Comparison of ENCODE assay signal across 12 cellular contexts in genomic region chr20:38084425-38084951, GRCh38. TPM values are rescaled to one million over a fixed set of nuclear protein-coding genes. Genes with fewer than 3 reads are reported as not detected.
A peak's percentile ranks its signal among the peaks of the same experiment; 100 is the strongest.
DNase-seq lines count a peak whose midpoint lies in the region; TF ChIP-seq lines count a peak whose summit lies in the region.
"Had no signal": no experiment of that assay in that cellular context is flagged by ENCODE, and none has a peak within 500 bp of the region (broad histone marks: within the 10 kb centered on the region; RNA-seq: fewer than 3 reads in every experiment).

No MANE protein-coding gene starts in this region.

- CTCF ChIA-PET in MCF 10A (lab: Yijun Ruan, JAX), result interaction anchor here (5.4 to 6.1 kb wide), 3 partner anchors 11 to 138 kb away, joined by 46 to 75 read pairs (median 49); no protein-coding TSS in a partner anchor

- no peaks in the 10 kb centered on the region for H3K9me3 ChIP-seq in esophagus (ENCODE audit: control insufficient read depth in 2 of 2, insufficient read depth in 1 of 2, low read depth in 1 of 2, low read length in 1 of 2)
- no peaks in the 10 kb centered on the region for H3K9me3 ChIP-seq in effector memory CD4-positive, alpha-beta T cell (ENCODE audit: control insufficient read depth, low read length)

- intact Hi-C loops in MCF 10A (cut with micrococcal nuclease), result no loop called here

- H3K27me3 Mint-ChIP-seq in MCF 10A (ENCODE audit: insufficient read depth, unreplicated experiment) (no peaks in the 10 kb centered on the region), mesothelial cell of epicardium (ENCODE audit: low read depth) (no peaks in the 10 kb centered on the region)

- H3K36me3 Mint-ChIP-seq in MCF 10A (ENCODE audit: insufficient read depth, unreplicated experiment) (peaks cover 78% of the 10 kb centered on the region), mesothelial cell of epicardium (peaks cover 51% of the 10 kb centered on the region)

- peaks cover 0 to 4% of the 10 kb centered on the region in 2 donors for H3K4me1 ChIP-seq in esophagus (ENCODE audit: control insufficient read depth in 2 of 2, insufficient read depth in 2 of 2, low read length in 1 of 2)
- no peaks in the 10 kb centered on the region for H3K4me1 ChIP-seq in effector memory CD4-positive, alpha-beta T cell (ENCODE audit: control insufficient read depth, insufficient read depth, low read length, poor library complexity, severe bottlenecking)

- no peak overlapping the region for H3K4me3 Mint-ChIP-seq in MCF 10A (ENCODE audit: unreplicated experiment)
- peak overlapping the region; percentile 2 for H3K4me3 Mint-ChIP-seq in mesothelial cell of epicardium

- POLR2A ChIA-PET in MCF 10A (lab: Yijun Ruan, JAX), result interaction anchor here (0.6 to 2.5 kb wide), 2 partner anchors 9 to 29 kb away, joined by 5 to 11 read pairs; no protein-coding TSS in a partner anchor

- H3K27me3 ChIP-seq in esophagus (ENCODE audit: control insufficient read depth in 1 of 2, insufficient read depth in 2 of 2, low read length in 2 of 2), result no peaks in the 10 kb centered on the region
- H3K27me3 ChIP-seq in effector memory CD4-positive, alpha-beta T cell (replicated peaks; ENCODE audit: control insufficient read depth, insufficient read depth, low read length, poor library complexity, severe bottlenecking), result no peaks in the 10 kb centered on the region

- H3K4me1 Mint-ChIP-seq in MCF 10A (ENCODE audit: insufficient read depth, unreplicated experiment), result no peaks in the 10 kb centered on the region
- H3K4me1 Mint-ChIP-seq in mesothelial cell of epicardium, result peaks cover 45% of the 10 kb centered on the region

- peaks cover 6 to 11% of the 10 kb centered on the region in 2 donors for H3K36me3 ChIP-seq in esophagus (ENCODE audit: control insufficient read depth in 2 of 2, insufficient read depth in 2 of 2, low read length in 1 of 2)
- peaks cover 59% of the 10 kb centered on the region for H3K36me3 ChIP-seq in effector memory CD4-positive, alpha-beta T cell (ENCODE audit: control insufficient read depth, insufficient read depth, low read length)

- H3K27ac Mint-ChIP-seq in MCF 10A (ENCODE audit: low read depth, unreplicated experiment) (no peak overlapping the region), mesothelial cell of epicardium (peak overlapping the region; percentile 94)

- in situ Hi-C loops in T47D (cut with HindIII; ENCODE audit: low pct_unique_long_range_greater_than_20kb, low sequenced_read_pairs), result no loop called here

- H3K9me3 Mint-ChIP-seq in MCF 10A (ENCODE audit: unreplicated experiment) (no peaks in the 10 kb centered on the region), mesothelial cell of epicardium (peaks cover 19% of the 10 kb centered on the region)

- 46 to 54% methylated on average over 5 of the region's 5 CpGs for WGBS in esophagus, 2 donors

- DNase-seq in T47D (ENCODE audit: low read depth in 1 of 2, low spot score in 1 of 2) (peak; percentile 16 to 64), MCF 10A (ENCODE audit: unreplicated experiment) (no peak), mesothelial cell of epicardium (ENCODE audit: low spot score in 2 of 2, unreplicated experiment in 2 of 2) (no peak), ecto neural progenitor cell (ENCODE audit: low spot score) (no peak), Ammon's horn (ENCODE audit: low spot score) (no peak)
- no peak for DNase-seq in stimulated activated CD4-positive, alpha-beta T cell treated with anti-CD3 and anti-CD28 coated beads, Interleukin-1b, Interleukin-23, amount 100 ng/mL, for 48 hours
- DNase-seq in effector memory CD4-positive, alpha-beta T cell, result no peak
- DNase-seq: 8988T; activated CD4-positive, alpha-beta T cell treated with anti-CD3 and anti-CD28 coated beads, Interleukin-2, amount 50 U/mL, for 48 hours; NCI-H1092; stimulated activated CD4-positive, alpha-beta T cell treated with anti-CD3 and anti-CD28 coated beads, Interleukin-12 subunit alpha, Interleukin-12 subunit beta, amount 100 ng/mL, for 4 hours had no signal

- no peak overlapping the region for H3K4me3 ChIP-seq in esophagus (ENCODE audit: low read depth in 1 of 2, low read length in 2 of 2)
- no peak overlapping the region for H3K4me3 ChIP-seq in effector memory CD4-positive, alpha-beta T cell (ENCODE audit: insufficient read depth, low read depth, low read length, poor library complexity, severe bottlenecking)

- BruUV-seq in MCF 10A (replicated peaks; lab: Mats Ljungman, UMichigan), result no TSS peak

- TF ChIP-seq CTCF in MCF 10A (IDR thresholded peaks at IDR 0.05; ENCODE audit: unreplicated experiment) (no peak), mesothelial cell of epicardium (IDR thresholded peaks at IDR 0.05; ENCODE audit: unreplicated experiment) (no peak)

- H3K27ac ChIP-seq in esophagus (ENCODE audit: low read depth in 2 of 2, low read length in 1 of 2), result peak overlapping the region; percentile 25 to 76
- H3K27ac ChIP-seq in effector memory CD4-positive, alpha-beta T cell (ENCODE audit: insufficient read depth, low read length, poor library complexity, severe bottlenecking), result no peak overlapping the region

RNA-seq across cellular contexts. Expression of gene RPRD1B, which starts 50.9 kb away (rescaled TPM):
- total RNA-seq in MCF 10A (2022), result 42.6 and 53.0 TPM in 2 replicates
- 10 to 100 TPM in 1 of 2 donors, 1 to 10 TPM in 1; 4.9 to 10.2 TPM for polyA plus RNA-seq in esophagus
- total RNA-seq in mesothelial cell of epicardium, result 47.8 to 52.7 TPM (median 48.4 TPM) in 3 replicates

RNA-seq across cellular contexts. Expression of gene TTI1, which starts 51.2 kb away (rescaled TPM):
- total RNA-seq in MCF 10A (2022) (17.1 and 18.3 TPM in 2 replicates), mesothelial cell of epicardium (33.2 to 33.7 TPM (median 33.6 TPM) in 3 replicates)
- 1 to 10 TPM; 4.6 to 6.1 TPM for polyA plus RNA-seq in esophagus

Comparison
In these comparisons a context has a peak if more than half of its experiments do, and no peak if none do; other contexts are left out.
1. DNase-seq: peak in T47D (2 of 2); none in MCF 10A (single experiment), mesothelial cell of epicardium (0 of 2), stimulated activated CD4-positive, alpha-beta T cell treated with anti-CD3 and anti-CD28 coated beads, Interleukin-1b, Interleukin-23, amount 100 ng/mL, for 48 hours (single experiment), ecto neural progenitor cell (single experiment), effector memory CD4-positive, alpha-beta T cell (0 of 3) and Ammon's horn (single experiment).